ENCODE assay signal across 13 cellular contexts in genomic region chr19:41711376-41712261, GRCh38. TPM values are rescaled to one million over a fixed set of nuclear protein-coding genes. Genes with fewer than 3 reads are reported as not detected.
DNase-seq lines count a peak whose midpoint lies in the region; ATAC-seq and TF ChIP-seq lines count a peak whose summit lies in the region.
"Had no signal": no experiment of that assay in that cellular context is flagged by ENCODE, and none has a peak within 500 bp of the region (broad histone marks: within the 10 kb centered on the region; RNA-seq: fewer than 3 reads in every experiment).

No MANE protein-coding gene starts in this region.

- WGBS in stomach, 5 donors, result 76 to 88% (median 81%) methylated on average over 12 to 13 of the region's 13 CpGs
- 73 to 86% methylated on average over 13 of the region's 13 CpGs for WGBS in tibial nerve, 2 donors

- CTCF ChIA-PET in CD4-positive, alpha-beta T cell (lab: Charles Lee), result no interaction called here

- H3K4me1 Mint-ChIP-seq in CD4-positive, alpha-beta T cell (ENCODE audit: low read depth), result no peaks in the 10 kb centered on the region
- H3K4me1 Mint-ChIP-seq in GM23338, result peaks cover 2% of the 10 kb centered on the region; the same call in 1 of the 3 replicates
- H3K4me1 Mint-ChIP-seq: H9 had no signal

- no peak overlapping the region for H3K4me2 ChIP-seq in GM23338

- peaks cover 49 to 56% of the 10 kb centered on the region in 2 donors for H3K36me3 ChIP-seq in mucosa of rectum (ENCODE audit: control insufficient read depth in 2 of 2, insufficient read depth in 2 of 2, low read length in 2 of 2)
- H3K36me3 ChIP-seq in stomach, result no peaks in the 10 kb centered on the region
- no peaks in the 10 kb centered on the region for H3K36me3 ChIP-seq in GM23338 (ENCODE audit: insufficient read depth)
- H3K36me3 ChIP-seq in tibial nerve, result no peaks in the 10 kb centered on the region

- H4K20me1 ChIP-seq in GM23338 (replicated peaks; ENCODE audit: insufficient read depth), result no peaks in the 10 kb centered on the region

- H3K27ac ChIP-seq in mucosa of rectum (ENCODE audit: low read depth in 2 of 2, low read length in 2 of 2) (peak overlapping the region; percentile 86 to 89), stomach (no peak overlapping the region), GM23338 (ENCODE audit: low read depth) (no peak overlapping the region), tibial nerve (no peak overlapping the region)
- no peak overlapping the region for H3K27ac ChIP-seq in CD4-positive, alpha-beta T cell (ENCODE audit: low read depth, low read length)

- intact Hi-C loops in stomach (cut with DNase I; ENCODE audit: low total_unique reads), result no loop called here
- intact Hi-C loops in CD4-positive, alpha-beta T cell (cut with DNase I, micrococcal nuclease), result no loop called here

- POLR2A ChIA-PET in CD4-positive, alpha-beta T cell (lab: Charles Lee), result no interaction called here

- no peak overlapping the region for H3K4me3 Mint-ChIP-seq in CD4-positive, alpha-beta T cell
- H3K4me3 Mint-ChIP-seq in GM23338, result no peak overlapping the region

- peak; percentile 50 for DNase-seq in LNCaP clone FGC (ENCODE audit: low read depth)
- peak; percentile 84 for DNase-seq in cerebellar cortex (ENCODE audit: low spot score)
- peak; percentile 22 for DNase-seq in stomach
- DNase-seq in CD4-positive, alpha-beta T cell, result no peak
- no peak for DNase-seq in GM23338 (ENCODE audit: low spot score)
- DNase-seq in tibial nerve (ENCODE audit: low spot score in 2 of 2), result no peak
- DNase-seq: AML-193, DMS79, GDM1, H9, MV-4-11, NCI-H146 had no signal

- H3K27me3 ChIP-seq in mucosa of rectum (ENCODE audit: control insufficient read depth in 2 of 2, insufficient read depth in 2 of 2, low read length in 2 of 2) (peaks cover 0 to 5% of the 10 kb centered on the region in 2 donors), stomach (peaks cover 0 to 62% (median 4%) of the 10 kb centered on the region in 3 donors), GM23338 (ENCODE audit: insufficient read depth) (no peaks in the 10 kb centered on the region), tibial nerve (peaks cover 0 to 13% of the 10 kb centered on the region in 2 donors)
- peaks cover 27% of the 10 kb centered on the region for H3K27me3 ChIP-seq in CD4-positive, alpha-beta T cell (ENCODE audit: control insufficient read depth, insufficient read depth, low read length)

- no peak overlapping the region for H3K27ac Mint-ChIP-seq in CD4-positive, alpha-beta T cell
- H3K27ac Mint-ChIP-seq in GM23338, result no peak overlapping the region
- H3K27ac Mint-ChIP-seq: H9 had no signal

- TF ChIP-seq POLR2A in stomach (IDR thresholded peaks at IDR 0.05), result no peak
- no peak for TF ChIP-seq POLR2A in tibial nerve (IDR thresholded peaks at IDR 0.05)

- TF ChIP-seq CTCF in LNCaP clone FGC (IDR thresholded peaks at IDR 0.05; ENCODE audit: control insufficient read depth, extremely low read depth, insufficient read depth) (no peak), stomach (IDR thresholded peaks at IDR 0.05) (no peak), GM23338 (conservative IDR thresholded peaks at IDR 0.05; ENCODE audit: low read depth in 2 of 2) (no peak), tibial nerve (IDR thresholded peaks at IDR 0.05) (no peak)
- no peak for TF ChIP-seq CTCF in CD4-positive, alpha-beta T cell (IDR thresholded peaks at IDR 0.05)

- H3K9me3 ChIP-seq in mucosa of rectum (ENCODE audit: control insufficient read depth in 2 of 2, low read length in 2 of 2) (no peaks in the 10 kb centered on the region), stomach (no peaks in the 10 kb centered on the region), tibial nerve (peaks cover 0 to 5% (median 0%) of the 10 kb centered on the region in 4 donors)
- H3K9me3 ChIP-seq in CD4-positive, alpha-beta T cell (ENCODE audit: control insufficient read depth, low read length), result no peaks in the 10 kb centered on the region

- H3F3A ChIP-seq in GM23338 (replicated peaks; ENCODE audit: low read depth), result no peaks in the 10 kb centered on the region

- peaks cover 68% of the 10 kb centered on the region for H3K27me3 Mint-ChIP-seq in CD4-positive, alpha-beta T cell
- H3K27me3 Mint-ChIP-seq in GM23338 (ENCODE audit: insufficient read depth, low read depth, poor library complexity), result peaks cover 11% of the 10 kb centered on the region

- peak overlapping the region; percentile 79 to 96 for H3K9ac ChIP-seq in mucosa of rectum (ENCODE audit: low read depth in 1 of 2, low read length in 2 of 2)

- H2AFZ ChIP-seq in GM23338, result no peak overlapping the region

- TF ChIP-seq EP300 in stomach (IDR thresholded peaks at IDR 0.05), result no peak
- no peak for TF ChIP-seq EP300 in tibial nerve (IDR thresholded peaks at IDR 0.05)

- no peak for ATAC-seq in CD4-positive, alpha-beta T cell (ENCODE audit: poor library complexity)
- no peak for ATAC-seq in GM23338

- H3K4me1 ChIP-seq in mucosa of rectum (ENCODE audit: control insufficient read depth in 2 of 2, insufficient read depth in 2 of 2, low read length in 2 of 2) (peaks cover 24 to 29% of the 10 kb centered on the region in 2 donors), stomach (no peaks in the 10 kb centered on the region), GM23338 (ENCODE audit: insufficient read depth) (no peaks in the 10 kb centered on the region), tibial nerve (no peaks in the 10 kb centered on the region)

- H3K9me3 Mint-ChIP-seq in CD4-positive, alpha-beta T cell, result no peaks in the 10 kb centered on the region
- no peaks in the 10 kb centered on the region for H3K9me3 Mint-ChIP-seq in GM23338

- no peaks in the 10 kb centered on the region for H3K9me2 ChIP-seq in GM23338 (ENCODE audit: insufficient read depth)

- H3K4me3 ChIP-seq in LNCaP clone FGC (ENCODE audit: low read depth, low read length) (no peak overlapping the region), mucosa of rectum (ENCODE audit: low read length in 2 of 2) (peak overlapping the region; percentile 85 to 92), stomach (peak overlapping the region in 1 of 4 donors; percentile 22), GM23338 (no peak overlapping the region), tibial nerve (no peak overlapping the region)

- H3K36me3 Mint-ChIP-seq in CD4-positive, alpha-beta T cell (ENCODE audit: low read depth), result no peaks in the 10 kb centered on the region
- H3K36me3 Mint-ChIP-seq in GM23338 (ENCODE audit: low read depth), result no peaks in the 10 kb centered on the region

- H3K79me2 ChIP-seq in GM23338 (replicated peaks; ENCODE audit: insufficient read depth), result no peaks in the 10 kb centered on the region

TF ChIP-seq in GM23338, 12 proteins besides CTCF, POLR2A, EP300 and RAD21 (continues in another document):
- TF ChIP-seq ZNF331 (CRISPR knock-in tag; IDR thresholded peaks at IDR 0.05; ENCODE audit: low read depth), result no peak
- TF ChIP-seq CREB1 (CRISPR knock-in tag; IDR thresholded peaks at IDR 0.05; ENCODE audit: low read depth), result no peak
- TF ChIP-seq EZH2phosphoT487 (IDR thresholded peaks at IDR 0.05; ENCODE audit: unreplicated experiment), result no peak
- TF ChIP-seq NANOG (IDR thresholded peaks at IDR 0.05; ENCODE audit: borderline replicate concordance), result no peak
- no peak for TF ChIP-seq REST (IDR thresholded peaks at IDR 0.05; ENCODE audit: unreplicated experiment)
- TF ChIP-seq POLR2AphosphoS5 (IDR thresholded peaks at IDR 0.05; ENCODE audit: low read depth), result no peak

RNA-seq across cellular contexts. Expression of gene CEACAM5, which starts 3.2 kb away (rescaled TPM):
- total RNA-seq in stomach (100 to 1,000 TPM in 2 of 5 donors, 10 to 100 TPM in 1, 1 to 10 TPM in 1, under 1 TPM in 1; 0.72 to 118 (median 22.9) TPM), tibial nerve (not detected)
- polyA plus RNA-seq in stomach (10 to 100 TPM in 2 of 3 donors, 1 to 10 TPM in 1; 4.4 to 27.6 (median 18.2) TPM), GM23338 (2016; fragmentation: Nextera tagmentation; extraction: Ambion mirVana) (not detected in 2 replicates)
- not detected for total RNA-seq in CD4-positive, alpha-beta T cell
- total RNA-seq in GM23338 (2014; rRNA removed; shearing (Covaris generic)), result not detected in 2 replicates
- total RNA-seq: H9 had no signal

RNA-seq across cellular contexts. Expression of gene CEACAM7, which starts 23.5 kb away (rescaled TPM):
- total RNA-seq in stomach (1 to 10 TPM in 1 of 5 donors, not detected in 4; 1.3 TPM), tibial nerve (not detected)
- polyA plus RNA-seq in stomach (1 to 10 TPM in 1 of 3 donors, not detected in 2; 6.2 TPM), GM23338 (2016; fragmentation: Nextera tagmentation; extraction: Ambion mirVana) (not detected in 2 replicates)
- total RNA-seq in CD4-positive, alpha-beta T cell, result not detected
- total RNA-seq in GM23338 (2014; rRNA removed; shearing (Covaris generic)), result 0.24 and 0.50 TPM in 2 replicates
- total RNA-seq: H9 had no signal

RNA-seq across cellular contexts. Expression of gene CEACAM6, which starts 43.7 kb away (rescaled TPM):
- total RNA-seq in stomach (10 to 100 TPM in 2 of 5 donors, 1 to 10 TPM in 1, not detected in 2; 5.5 to 16.2 (median 14.7) TPM), tibial nerve (not detected)
- polyA plus RNA-seq in stomach (10 to 100 TPM in 1 of 3 donors, 1 to 10 TPM in 2; 1.7 to 29.6 (median 7.8) TPM), GM23338 (2016; fragmentation: Nextera tagmentation; extraction: Ambion mirVana) (not detected in 2 replicates)
- not detected for total RNA-seq in CD4-positive, alpha-beta T cell
- total RNA-seq in GM23338 (2014; rRNA removed; shearing (Covaris generic)), result not detected in 2 replicates
- total RNA-seq: H9 had no signal

Comparison
In these comparisons a context has a peak if more than half of its experiments do, and no peak if none do; other contexts are left out.
1. DNase-seq: peak in LNCaP clone FGC (single experiment), cerebellar cortex (single experiment) and stomach (single experiment); none in CD4-positive, alpha-beta T cell (0 of 10), GM23338 (single experiment) and tibial nerve (0 of 2).
2. H3K4me3 ChIP-seq: peak in mucosa of rectum (2 of 2); none in LNCaP clone FGC (single experiment), GM23338 (single experiment) and tibial nerve (0 of 4).
3. H3K27ac ChIP-seq: peak in mucosa of rectum (2 of 2); none in stomach (0 of 5), CD4-positive, alpha-beta T cell (single experiment), GM23338 (single experiment) and tibial nerve (0 of 4).